Comparison of ENCODE assay signal across 13 cellular contexts in the genomic region with DNA sequence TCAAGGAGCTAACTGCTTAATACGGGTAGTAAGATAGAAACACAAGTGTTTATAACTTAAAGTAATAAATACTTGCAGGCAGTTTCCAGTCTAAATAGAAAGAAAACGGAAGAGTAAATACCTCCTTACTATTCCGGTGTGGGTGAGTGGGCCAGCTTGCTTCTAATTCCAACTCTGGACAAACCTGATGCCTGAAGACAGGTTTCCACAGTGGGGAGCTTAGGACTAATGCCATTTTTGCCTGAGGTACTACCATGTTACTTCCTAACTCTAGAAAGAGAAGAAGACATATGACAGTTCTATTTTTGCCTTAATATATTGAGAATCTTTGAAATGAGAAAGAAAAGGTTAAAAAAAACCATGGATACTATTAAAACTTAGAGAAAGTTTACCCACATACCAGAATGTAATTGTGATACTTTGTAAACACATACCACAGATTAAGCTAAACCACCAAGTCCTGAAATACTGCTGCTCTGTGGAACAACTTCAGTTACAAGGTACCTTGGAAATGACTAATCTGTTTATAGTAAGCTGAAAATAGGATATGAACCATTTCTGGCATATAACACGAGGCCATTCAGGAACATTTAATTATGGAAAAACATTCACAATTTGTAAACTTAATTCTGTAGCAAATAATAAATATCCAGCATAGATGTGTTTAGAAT.
A peak's percentile ranks its signal among the peaks of the same experiment; 100 is the strongest.
DNase-seq lines count a peak whose midpoint lies in the region; TF ChIP-seq lines count a peak whose summit lies in the region.
"Had no signal": no experiment of that assay in that cellular context is flagged by ENCODE, and none has a peak within 500 bp of the region (broad histone marks: within the 10 kb centered on the region; RNA-seq: fewer than 3 reads in every experiment).

No MANE protein-coding gene starts in this region.

- H3K27ac ChIP-seq in skeletal muscle tissue (ENCODE audit: low read depth, low read length) (peak overlapping the region; percentile 71), colonic mucosa (no peak overlapping the region)
- H3K27ac ChIP-seq: epithelial cell of prostate had no signal

- peak; percentile 70 for DNase-seq in EH (ENCODE audit: low read depth)
- peak; percentile 81 for DNase-seq in adipocyte (ENCODE audit: low read depth)
- DNase-seq in fibroblast of the aortic adventitia (ENCODE audit: low read depth) = peak; percentile 43
- DNase-seq in middle frontal gyrus (ENCODE audit: extremely low spot score, low spot score) = no peak
- DNase-seq in DMS114 treated with DMSO at 0.1 percent for 48 hours (lab: John Stamatoyannopoulos, UW; ENCODE audit: unreplicated experiment) = no peak
- DNase-seq in cardiac septum (ENCODE audit: low spot score) = no peak
- DNase-seq in colonic mucosa = no peak
- DNase-seq: activated CD8-positive, alpha-beta memory T cell treated with anti-CD3 and anti-CD28 coated beads, Interleukin-2, amount 50 U/mL, for 4 hours; adrenal gland; naive thymus-derived CD4-positive, alpha-beta T cell; NCI-H187 treated with DMSO at 0.1 percent for 48 hours had no signal

- H3K36me3 ChIP-seq in adipocyte (ENCODE audit: control insufficient read depth, insufficient read depth, low read length, severe bottlenecking) (peaks cover 95% of the 10 kb centered on the region), skeletal muscle tissue (ENCODE audit: control insufficient read depth in 3 of 3, insufficient read depth in 3 of 3, low read length in 3 of 3) (peaks cover 54 to 72% (median 60%) of the 10 kb centered on the region in 3 donors), colonic mucosa (peaks cover 28% of the 10 kb centered on the region)

- H3K9me3 ChIP-seq in adipocyte (ENCODE audit: control insufficient read depth, low read length) (no peaks in the 10 kb centered on the region), skeletal muscle tissue (ENCODE audit: control insufficient read depth in 3 of 3, low read length in 3 of 3) (no peaks in the 10 kb centered on the region), colonic mucosa (no peaks in the 10 kb centered on the region)
- H3K9me3 ChIP-seq: adrenal gland had no signal

- H3K4me1 ChIP-seq in adipocyte (ENCODE audit: control insufficient read depth, insufficient read depth, low read length) (peaks cover 12% of the 10 kb centered on the region), skeletal muscle tissue (ENCODE audit: control insufficient read depth in 3 of 3, insufficient read depth in 3 of 3, low read length in 3 of 3) (peaks cover 9 to 21% (median 14%) of the 10 kb centered on the region in 3 donors), colonic mucosa (no peaks in the 10 kb centered on the region)

- peak overlapping the region; percentile 27 for H3K9ac ChIP-seq in adipocyte (ENCODE audit: low read length)
- peak overlapping the region in 1 of 3 donors; percentile 20 for H3K9ac ChIP-seq in skeletal muscle tissue (ENCODE audit: low read depth in 1 of 3, low read length in 3 of 3)
- H3K9ac ChIP-seq in colonic mucosa (ENCODE audit: low read depth in 2 of 2, low read length in 2 of 2) = no peak overlapping the region

- H3K27me3 ChIP-seq in adipocyte (replicated peaks; ENCODE audit: control insufficient read depth, insufficient read depth, low read length) (no peaks in the 10 kb centered on the region), skeletal muscle tissue (ENCODE audit: control insufficient read depth in 3 of 3, insufficient read depth in 3 of 3, low read length in 3 of 3) (no peaks in the 10 kb centered on the region), colonic mucosa (no peaks in the 10 kb centered on the region)
- H3K27me3 ChIP-seq: adrenal gland had no signal

- intact Hi-C loops in cardiac septum (cut with DNase I) (loop anchor here (2.0 kb wide), 1 partner anchor 158 kb away; no protein-coding TSS in a partner anchor), colonic mucosa (cut with DNase I) (loop anchor here (10.0 kb wide), 1 partner anchor 158 kb away; the partner anchor contains the start of gene P2RX1)

- TF ChIP-seq CTCF in fibroblast of the aortic adventitia (IDR thresholded peaks at IDR 0.05; ENCODE audit: insufficient read depth, low read length) (no peak), colonic mucosa (IDR thresholded peaks at IDR 0.05) (no peak)

- H3K4me3 ChIP-seq in adipocyte (ENCODE audit: low read length) (no peak overlapping the region), fibroblast of the aortic adventitia (ENCODE audit: low read depth, low read length) (no peak overlapping the region), skeletal muscle tissue (ENCODE audit: low read length in 3 of 3) (no peak overlapping the region), colonic mucosa (no peak overlapping the region)
- H3K4me3 ChIP-seq: adrenal gland had no signal

Comparison
In these comparisons a context has a peak if more than half of its experiments do, and no peak if none do; other contexts are left out.
1. DNase-seq: peak in EH (single experiment), adipocyte (single experiment) and fibroblast of the aortic adventitia (single experiment); none in middle frontal gyrus (single experiment), DMS114 treated with DMSO at 0.1 percent for 48 hours (single experiment), cardiac septum (single experiment) and colonic mucosa (single experiment).